In the genomic region with DNA sequence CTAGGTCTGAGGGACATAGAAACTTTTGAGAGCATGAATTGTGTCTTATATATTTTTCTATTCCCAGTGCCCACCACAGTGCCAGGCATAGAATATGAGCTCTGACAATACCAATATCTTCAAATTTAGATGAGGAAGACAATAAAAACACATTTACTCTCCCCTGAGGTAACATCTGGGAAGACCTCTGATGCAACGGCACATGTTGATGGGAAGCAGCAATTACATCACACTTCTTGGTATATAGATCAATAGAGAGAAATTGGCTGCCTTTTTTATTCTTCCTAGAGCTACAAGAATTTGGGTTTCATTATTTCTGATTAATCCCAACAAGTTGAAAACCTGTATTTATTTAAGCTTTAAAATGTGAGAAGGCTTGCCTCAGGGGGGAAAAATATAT, we compare ENCODE assay signal across 1 cellular context.
TF ChIP-seq lines count a peak whose summit lies in the region.

No MANE protein-coding gene starts in this region.

TF ChIP-seq in HepG2, 621 proteins besides CTCF, POLR2A, EP300 and RAD21 (continued from another document):
- TF ChIP-seq, protein P1, sequence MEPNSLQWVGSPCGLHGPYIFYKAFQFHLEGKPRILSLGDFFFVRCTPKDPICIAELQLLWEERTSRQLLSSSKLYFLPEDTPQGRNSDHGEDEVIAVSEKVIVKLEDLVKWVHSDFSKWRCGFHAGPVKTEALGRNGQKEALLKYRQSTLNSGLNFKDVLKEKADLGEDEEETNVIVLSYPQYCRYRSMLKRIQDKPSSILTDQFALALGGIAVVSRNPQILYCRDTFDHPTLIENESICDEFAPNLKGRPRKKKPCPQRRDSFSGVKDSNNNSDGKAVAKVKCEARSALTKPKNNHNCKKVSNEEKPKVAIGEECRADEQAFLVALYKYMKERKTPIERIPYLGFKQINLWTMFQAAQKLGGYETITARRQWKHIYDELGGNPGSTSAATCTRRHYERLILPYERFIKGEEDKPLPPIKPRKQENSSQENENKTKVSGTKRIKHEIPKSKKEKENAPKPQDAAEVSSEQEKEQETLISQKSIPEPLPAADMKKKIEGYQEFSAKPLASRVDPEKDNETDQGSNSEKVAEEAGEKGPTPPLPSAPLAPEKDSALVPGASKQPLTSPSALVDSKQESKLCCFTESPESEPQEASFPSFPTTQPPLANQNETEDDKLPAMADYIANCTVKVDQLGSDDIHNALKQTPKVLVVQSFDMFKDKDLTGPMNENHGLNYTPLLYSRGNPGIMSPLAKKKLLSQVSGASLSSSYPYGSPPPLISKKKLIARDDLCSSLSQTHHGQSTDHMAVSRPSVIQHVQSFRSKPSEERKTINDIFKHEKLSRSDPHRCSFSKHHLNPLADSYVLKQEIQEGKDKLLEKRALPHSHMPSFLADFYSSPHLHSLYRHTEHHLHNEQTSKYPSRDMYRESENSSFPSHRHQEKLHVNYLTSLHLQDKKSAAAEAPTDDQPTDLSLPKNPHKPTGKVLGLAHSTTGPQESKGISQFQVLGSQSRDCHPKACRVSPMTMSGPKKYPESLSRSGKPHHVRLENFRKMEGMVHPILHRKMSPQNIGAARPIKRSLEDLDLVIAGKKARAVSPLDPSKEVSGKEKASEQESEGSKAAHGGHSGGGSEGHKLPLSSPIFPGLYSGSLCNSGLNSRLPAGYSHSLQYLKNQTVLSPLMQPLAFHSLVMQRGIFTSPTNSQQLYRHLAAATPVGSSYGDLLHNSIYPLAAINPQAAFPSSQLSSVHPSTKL (CRISPR knock-in tag; IDR thresholded peaks at IDR 0.05), result no peak
- TF ChIP-seq MTF2 (CRISPR knock-in tag; IDR thresholded peaks at IDR 0.05; ENCODE audit: borderline replicate concordance), result no peak
- TF ChIP-seq, protein P2, sequence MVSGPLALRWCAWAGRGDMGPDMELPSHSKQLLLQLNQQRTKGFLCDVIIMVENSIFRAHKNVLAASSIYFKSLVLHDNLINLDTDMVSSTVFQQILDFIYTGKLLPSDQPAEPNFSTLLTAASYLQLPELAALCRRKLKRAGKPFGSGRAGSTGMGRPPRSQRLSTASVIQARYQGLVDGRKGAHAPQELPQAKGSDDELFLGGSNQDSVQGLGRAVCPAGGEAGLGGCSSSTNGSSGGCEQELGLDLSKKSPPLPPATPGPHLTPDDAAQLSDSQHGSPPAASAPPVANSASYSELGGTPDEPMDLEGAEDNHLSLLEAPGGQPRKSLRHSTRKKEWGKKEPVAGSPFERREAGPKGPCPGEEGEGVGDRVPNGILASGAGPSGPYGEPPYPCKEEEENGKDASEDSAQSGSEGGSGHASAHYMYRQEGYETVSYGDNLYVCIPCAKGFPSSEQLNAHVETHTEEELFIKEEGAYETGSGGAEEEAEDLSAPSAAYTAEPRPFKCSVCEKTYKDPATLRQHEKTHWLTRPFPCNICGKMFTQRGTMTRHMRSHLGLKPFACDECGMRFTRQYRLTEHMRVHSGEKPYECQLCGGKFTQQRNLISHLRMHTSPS (CRISPR knock-in tag; IDR thresholded peaks at IDR 0.05; ENCODE audit: low read depth), result no peak
- TF ChIP-seq RBM39 (IDR thresholded peaks at IDR 0.05; ENCODE audit: low read depth, low read length, poor library complexity, severe bottlenecking), result no peak
- no peak for TF ChIP-seq ZNF781 (CRISPR knock-in tag; IDR thresholded peaks at IDR 0.05; ENCODE audit: borderline replicate concordance, not compliant biosample characterization)
